Comparison of ENCODE assay signal across 8 cellular contexts in genomic region chr1:38608202-38608864, GRCh38.
A peak's percentile ranks its signal among the peaks of the same experiment; 100 is the strongest.
DNase-seq lines count a peak whose midpoint lies in the region; ATAC-seq and TF ChIP-seq lines count a peak whose summit lies in the region.

No MANE protein-coding gene starts in this region.

- CTCF ChIA-PET in BJ (lab: Yijun Ruan, JAX) (no interaction called here), PC-9 (lab: Charles Lee) (interaction anchor here (0.6 kb wide), 1 partner anchor 403 kb away, joined by 8 read pairs; no protein-coding TSS in a partner anchor)

- H4K20me1 ChIP-seq in PC-9 (ENCODE audit: insufficient read depth): no peaks in the 10 kb centered on the region

- H3K9me2 ChIP-seq in PC-9 (ENCODE audit: insufficient read depth): no peaks in the 10 kb centered on the region

- H3K4me2 ChIP-seq in PC-9: no peak overlapping the region

- DNase-seq in BJ (ENCODE audit: low read depth) (no peak), GM19238 (ENCODE audit: insufficient read length, low spot score) (peak; percentile 32), islet precursor cell (peak; percentile 81), superior temporal gyrus (ENCODE audit: extremely low spot score) (no peak), PC-9 (no peak), NCI-H2081 treated with DMSO at 0.1 percent for 48 hours (lab: John Stamatoyannopoulos, UW) (no peak)

- no peaks in the 10 kb centered on the region for H3K9me3 ChIP-seq in PC-9 (ENCODE audit: insufficient read depth, low read depth)

- H3K79me2 ChIP-seq in PC-9 (ENCODE audit: low read depth): no peaks in the 10 kb centered on the region

- no peak overlapping the region for H2AFZ ChIP-seq in PC-9

- H3K36me3 ChIP-seq in BJ (ENCODE audit: control insufficient read depth, insufficient read depth, low read length) (no peaks in the 10 kb centered on the region), PC-9 (ENCODE audit: low read depth) (no peaks in the 10 kb centered on the region)

- POLR2A ChIA-PET in BJ (lab: Charles Lee): no interaction called here
- POLR2A ChIA-PET in PC-9 (lab: Charles Lee; ENCODE audit: unreplicated experiment): no interaction called here

- H3K4me1 ChIP-seq in PC-9 (replicated peaks; ENCODE audit: insufficient read depth): no peaks in the 10 kb centered on the region

- H3F3A ChIP-seq in PC-9 (ENCODE audit: insufficient read depth, low read depth): no peaks in the 10 kb centered on the region

- H3K4me3 ChIP-seq in BJ (ENCODE audit: low read depth, low read length): no peak overlapping the region
- no peak overlapping the region for H3K4me3 ChIP-seq in PC-9

- H3K27me3 ChIP-seq in BJ (ENCODE audit: control insufficient read depth, insufficient read depth, low read length) (no peaks in the 10 kb centered on the region), PC-9 (ENCODE audit: insufficient read depth, low read depth) (peaks cover 50% of the 10 kb centered on the region)

- TF ChIP-seq CTCF in BJ (IDR thresholded peaks at IDR 0.05; ENCODE audit: insufficient read depth, low read depth, low read length): peak; percentile 45
- peak; percentile 45 for TF ChIP-seq CTCF in VCaP (conservative IDR thresholded peaks at IDR 0.05)
- TF ChIP-seq CTCF in PC-9 (conservative IDR thresholded peaks at IDR 0.05): no peak; the same call in 1 of the 2 replicates

- intact Hi-C loops in PC-9 (cut with micrococcal nuclease; ENCODE audit: unreplicated experiment): no loop called here

- H3K27ac ChIP-seq in VCaP (no peak overlapping the region), PC-9 (no peak overlapping the region)

- ATAC-seq in HG03280 (IDR thresholded peaks at IDR 0.05; ENCODE audit: unreplicated experiment): no peak

- BruUV-seq in PC-9 (replicated peaks; lab: Mats Ljungman, UMichigan): no TSS peak

Comparison
In these comparisons a context has a peak if more than half of its experiments do, and no peak if none do; other contexts are left out.
1. DNase-seq: peak in GM19238 (single experiment) and islet precursor cell (single experiment); none in BJ (single experiment), superior temporal gyrus (single experiment), PC-9 (0 of 2) and NCI-H2081 treated with DMSO at 0.1 percent for 48 hours (single experiment).